17 cellular contexts compared by ENCODE assay signal in genomic region chr10:62959553-62959952, GRCh38.
DNase-seq lines count a peak whose midpoint lies in the region; ATAC-seq and TF ChIP-seq lines count a peak whose summit lies in the region.
"Had no signal": no experiment of that assay in that cellular context is flagged by ENCODE, and none has a peak within 500 bp of the region (broad histone marks: within the 10 kb centered on the region; RNA-seq: fewer than 3 reads in every experiment).

No MANE protein-coding gene starts in this region.

- H3K27ac ChIP-seq in GM23338 (ENCODE audit: low read depth) (no peak overlapping the region), OCI-LY7 (ENCODE audit: low read depth, low read length, poor library complexity, severe bottlenecking) (no peak overlapping the region)
- H3K27ac ChIP-seq: KMS-11 had no signal

- H3K4me1 ChIP-seq in GM23338 (ENCODE audit: insufficient read depth) (no peaks in the 10 kb centered on the region), OCI-LY7 (ENCODE audit: insufficient read depth, low read length, poor library complexity, severe bottlenecking) (no peaks in the 10 kb centered on the region), BE2C (no peaks in the 10 kb centered on the region)

- no peaks in the 10 kb centered on the region for H3K36me3 ChIP-seq in GM23338 (ENCODE audit: insufficient read depth)
- no peaks in the 10 kb centered on the region for H3K36me3 ChIP-seq in OCI-LY7 (ENCODE audit: insufficient read depth, low read length)
- no peaks in the 10 kb centered on the region for H3K36me3 ChIP-seq in BE2C

- no peaks in the 10 kb centered on the region for H3F3A ChIP-seq in GM23338 (replicated peaks; ENCODE audit: low read depth)

- no peak for TF ChIP-seq CTCF in AG10803 (conservative IDR thresholded peaks at IDR 0.05; ENCODE audit: low read length)
- TF ChIP-seq CTCF in GM23338 (conservative IDR thresholded peaks at IDR 0.05; ENCODE audit: low read depth in 2 of 2) = no peak
- TF ChIP-seq CTCF in progenitor cell of endocrine pancreas (IDR thresholded peaks at IDR 0.05; ENCODE audit: unreplicated experiment) = no peak
- TF ChIP-seq CTCF in OCI-LY7 (conservative IDR thresholded peaks at IDR 0.05; ENCODE audit: low read length) = no peak
- no peak for TF ChIP-seq CTCF in BE2C (IDR thresholded peaks at IDR 0.05; ENCODE audit: low read depth, low read length)

- H3K9me3 ChIP-seq in OCI-LY7 (ENCODE audit: low read length) = no peaks in the 10 kb centered on the region
- H3K9me3 ChIP-seq in BE2C = no peaks in the 10 kb centered on the region

- no peak overlapping the region for H3K4me3 ChIP-seq in AG10803 (ENCODE audit: low read length)
- no peak overlapping the region for H3K4me3 ChIP-seq in GM23338
- no peak overlapping the region for H3K4me3 ChIP-seq in OCI-LY7 (ENCODE audit: low read depth, low read length, poor library complexity, severe bottlenecking)
- H3K4me3 ChIP-seq in BE2C (ENCODE audit: low read depth, low read length) = no peak overlapping the region

- intact Hi-C loops in OCI-LY7 (cut with micrococcal nuclease; ENCODE audit: unreplicated experiment) = no loop called here

- BruUV-seq in OCI-LY7 (replicated peaks; lab: Mats Ljungman, UMichigan) = no TSS peak

- H3K79me2 ChIP-seq in GM23338 (replicated peaks; ENCODE audit: insufficient read depth) (no peaks in the 10 kb centered on the region), OCI-LY7 (ENCODE audit: insufficient read depth, low read depth, low read length) (no peaks in the 10 kb centered on the region)

- H3K4me1 Mint-ChIP-seq in GM23338 (peaks cover 11% of the 10 kb centered on the region), progenitor cell of endocrine pancreas (ENCODE audit: low read depth) (no peaks in the 10 kb centered on the region)

- H3K27me3 ChIP-seq in GM23338 (ENCODE audit: insufficient read depth) = no peaks in the 10 kb centered on the region
- no peaks in the 10 kb centered on the region for H3K27me3 ChIP-seq in BE2C

- H3K27me3 Mint-ChIP-seq in GM23338 (ENCODE audit: insufficient read depth, low read depth, poor library complexity) (no peaks in the 10 kb centered on the region), progenitor cell of endocrine pancreas (peaks cover 3% of the 10 kb centered on the region)

- no peak for ATAC-seq in GM23338
- ATAC-seq: HepG2 had no signal

- H3K4me2 ChIP-seq in GM23338 (no peak overlapping the region), OCI-LY7 (ENCODE audit: low read length) (no peak overlapping the region)
- H3K4me2 ChIP-seq: KMS-11 had no signal

- H3K27ac Mint-ChIP-seq in GM23338 (no peak overlapping the region), progenitor cell of endocrine pancreas (no peak overlapping the region)

- H3K4me3 Mint-ChIP-seq in GM23338 = no peak overlapping the region
- no peak overlapping the region for H3K4me3 Mint-ChIP-seq in progenitor cell of endocrine pancreas (ENCODE audit: low read depth)

- H3K9me3 Mint-ChIP-seq in GM23338 (peaks cover 7% of the 10 kb centered on the region; the same call in 2 of the 3 replicates), progenitor cell of endocrine pancreas (ENCODE audit: low read depth) (no peaks in the 10 kb centered on the region)

- CTCF ChIA-PET in OCI-LY7 (lab: Charles Lee; ENCODE audit: unreplicated experiment) = no interaction called here

- H4K20me1 ChIP-seq in GM23338 (replicated peaks; ENCODE audit: insufficient read depth) = no peaks in the 10 kb centered on the region
- no peaks in the 10 kb centered on the region for H4K20me1 ChIP-seq in OCI-LY7 (ENCODE audit: insufficient read depth, low read length)

- H2AFZ ChIP-seq in GM23338 (0 out of 2 replicates have a peak overlapping the region, but pooled peaks have one; percentile 52), OCI-LY7 (ENCODE audit: low read length) (no peak overlapping the region)

- POLR2A ChIA-PET in OCI-LY7 (lab: Charles Lee) = interaction anchor here (0.6 to 0.8 kb wide), 3 partner anchors 131 to 580 kb away, joined by 3 to 4 read pairs (median 3); no protein-coding TSS in a partner anchor

- DNase-seq in AG10803 (ENCODE audit: low read depth) = peak; percentile 21
- DNase-seq in GM23338 (ENCODE audit: low spot score) = no peak
- peak; percentile 10 for DNase-seq in astrocyte of the hippocampus (ENCODE audit: low read depth, low spot score)
- DNase-seq in iris pigment epithelial cell (ENCODE audit: low read depth) = peak; percentile 37
- no peak for DNase-seq in central memory CD4-positive, alpha-beta T cell
- no peak for DNase-seq in progenitor cell of endocrine pancreas (ENCODE audit: low spot score, unreplicated experiment)
- DNase-seq in OCI-LY7 (ENCODE audit: low spot score) = no peak
- DNase-seq in BE2C = no peak
- DNase-seq: C1 segment of cervical spinal cord, DND-41, NCI-H1048, NCI-H146, NCI-H2081 treated with DMSO at 0.1 percent for 48 hours, NCI-H510A treated with DMSO at 0.1 percent for 48 hours, NCI-H82 had no signal

- H3K36me3 Mint-ChIP-seq in GM23338 (ENCODE audit: low read depth) = peaks cover 3% of the 10 kb centered on the region; the same call in 2 of the 3 replicates
- H3K36me3 Mint-ChIP-seq in progenitor cell of endocrine pancreas (ENCODE audit: insufficient read depth) = no peaks in the 10 kb centered on the region

- H3K9me2 ChIP-seq in GM23338 (ENCODE audit: insufficient read depth) (peaks cover 3% of the 10 kb centered on the region; the same call in 1 of the 2 replicates), OCI-LY7 (ENCODE audit: insufficient read depth, low read length) (no peaks in the 10 kb centered on the region)

TF ChIP-seq in GM23338, 12 proteins besides CTCF, POLR2A, EP300 and RAD21:
- TF ChIP-seq STAT1 (IDR thresholded peaks at IDR 0.05; ENCODE audit: unreplicated experiment) (no peak), ZNF331 (CRISPR knock-in tag; IDR thresholded peaks at IDR 0.05; ENCODE audit: low read depth) (no peak), EZH2phosphoT487 (IDR thresholded peaks at IDR 0.05; ENCODE audit: unreplicated experiment) (no peak), JUNB (IDR thresholded peaks at IDR 0.05; ENCODE audit: unreplicated experiment) (no peak), POLR2AphosphoS5 (IDR thresholded peaks at IDR 0.05; ENCODE audit: low read depth) (no peak)
- TF ChIP-seq, protein P1, sequence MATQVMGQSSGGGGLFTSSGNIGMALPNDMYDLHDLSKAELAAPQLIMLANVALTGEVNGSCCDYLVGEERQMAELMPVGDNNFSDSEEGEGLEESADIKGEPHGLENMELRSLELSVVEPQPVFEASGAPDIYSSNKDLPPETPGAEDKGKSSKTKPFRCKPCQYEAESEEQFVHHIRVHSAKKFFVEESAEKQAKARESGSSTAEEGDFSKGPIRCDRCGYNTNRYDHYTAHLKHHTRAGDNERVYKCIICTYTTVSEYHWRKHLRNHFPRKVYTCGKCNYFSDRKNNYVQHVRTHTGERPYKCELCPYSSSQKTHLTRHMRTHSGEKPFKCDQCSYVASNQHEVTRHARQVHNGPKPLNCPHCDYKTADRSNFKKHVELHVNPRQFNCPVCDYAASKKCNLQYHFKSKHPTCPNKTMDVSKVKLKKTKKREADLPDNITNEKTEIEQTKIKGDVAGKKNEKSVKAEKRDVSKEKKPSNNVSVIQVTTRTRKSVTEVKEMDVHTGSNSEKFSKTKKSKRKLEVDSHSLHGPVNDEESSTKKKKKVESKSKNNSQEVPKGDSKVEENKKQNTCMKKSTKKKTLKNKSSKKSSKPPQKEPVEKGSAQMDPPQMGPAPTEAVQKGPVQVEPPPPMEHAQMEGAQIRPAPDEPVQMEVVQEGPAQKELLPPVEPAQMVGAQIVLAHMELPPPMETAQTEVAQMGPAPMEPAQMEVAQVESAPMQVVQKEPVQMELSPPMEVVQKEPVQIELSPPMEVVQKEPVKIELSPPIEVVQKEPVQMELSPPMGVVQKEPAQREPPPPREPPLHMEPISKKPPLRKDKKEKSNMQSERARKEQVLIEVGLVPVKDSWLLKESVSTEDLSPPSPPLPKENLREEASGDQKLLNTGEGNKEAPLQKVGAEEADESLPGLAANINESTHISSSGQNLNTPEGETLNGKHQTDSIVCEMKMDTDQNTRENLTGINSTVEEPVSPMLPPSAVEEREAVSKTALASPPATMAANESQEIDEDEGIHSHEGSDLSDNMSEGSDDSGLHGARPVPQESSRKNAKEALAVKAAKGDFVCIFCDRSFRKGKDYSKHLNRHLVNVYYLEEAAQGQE (IDR thresholded peaks at IDR 0.05; ENCODE audit: unreplicated experiment) = no peak

Comparison
In these comparisons a context has a peak if more than half of its experiments do, and no peak if none do; other contexts are left out.
1. DNase-seq: peak in AG10803 (single experiment), astrocyte of the hippocampus (single experiment) and iris pigment epithelial cell (single experiment); none in GM23338 (single experiment), central memory CD4-positive, alpha-beta T cell (single experiment), progenitor cell of endocrine pancreas (single experiment), OCI-LY7 (single experiment) and BE2C (single experiment).